2 cellular contexts compared by ENCODE assay signal in the genomic region with DNA sequence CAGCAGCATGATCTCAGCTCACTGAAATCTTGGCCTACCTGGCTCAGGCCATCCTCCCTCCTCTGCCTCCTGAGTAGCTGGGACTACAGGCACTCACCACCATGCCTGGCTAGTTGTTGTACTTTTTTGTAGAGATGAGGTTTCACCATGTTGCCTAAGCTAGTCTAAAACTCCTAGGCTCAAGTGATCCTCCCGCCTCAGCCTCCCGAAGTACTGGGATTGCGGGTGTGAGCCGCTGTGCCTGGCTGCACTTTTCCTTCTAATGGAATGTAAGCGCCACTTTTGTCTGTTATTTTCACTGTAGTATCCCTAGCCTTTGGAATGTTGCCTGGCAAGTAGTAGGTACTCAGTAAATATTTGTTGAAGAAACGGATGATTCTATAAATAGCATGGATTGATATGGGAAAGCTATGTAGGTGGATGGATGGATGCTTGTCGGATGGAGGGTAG.
TF ChIP-seq lines count a peak whose summit lies in the region.

No MANE protein-coding gene starts in this region.

TF ChIP-seq in endothelial cell of umbilical vein, 7 proteins besides CTCF, POLR2A, EP300 and RAD21:
- TF ChIP-seq GATA2 (IDR thresholded peaks at IDR 0.05; ENCODE audit: insufficient read depth, insufficient read length, low read depth, low read length) (no peak), EZH2 (IDR thresholded peaks at IDR 0.05; ENCODE audit: borderline replicate concordance, low read depth, low read length, severe bottlenecking) (no peak), JUN (IDR thresholded peaks at IDR 0.05; ENCODE audit: borderline replicate concordance, insufficient read depth, insufficient read length, low read depth) (no peak), FOS (IDR thresholded peaks at IDR 0.05; ENCODE audit: borderline replicate concordance, insufficient read depth, low read length) (no peak), MYC (IDR thresholded peaks at IDR 0.05; ENCODE audit: low read depth, low read length) (no peak), POLR2AphosphoS5 (IDR thresholded peaks at IDR 0.05; ENCODE audit: insufficient read depth, low read depth, low read length) (no peak)
- TF ChIP-seq, protein P1, sequence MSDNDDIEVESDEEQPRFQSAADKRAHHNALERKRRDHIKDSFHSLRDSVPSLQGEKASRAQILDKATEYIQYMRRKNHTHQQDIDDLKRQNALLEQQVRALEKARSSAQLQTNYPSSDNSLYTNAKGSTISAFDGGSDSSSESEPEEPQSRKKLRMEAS (IDR thresholded peaks at IDR 0.05; ENCODE audit: insufficient read depth, insufficient read length) = no peak

TF ChIP-seq in SK-N-SH, 30 proteins besides CTCF, POLR2A, EP300 and RAD21:
- no peak for TF ChIP-seq FOSL2 (IDR thresholded peaks at IDR 0.05; ENCODE audit: borderline replicate concordance, low read depth)
- TF ChIP-seq, protein P2, sequence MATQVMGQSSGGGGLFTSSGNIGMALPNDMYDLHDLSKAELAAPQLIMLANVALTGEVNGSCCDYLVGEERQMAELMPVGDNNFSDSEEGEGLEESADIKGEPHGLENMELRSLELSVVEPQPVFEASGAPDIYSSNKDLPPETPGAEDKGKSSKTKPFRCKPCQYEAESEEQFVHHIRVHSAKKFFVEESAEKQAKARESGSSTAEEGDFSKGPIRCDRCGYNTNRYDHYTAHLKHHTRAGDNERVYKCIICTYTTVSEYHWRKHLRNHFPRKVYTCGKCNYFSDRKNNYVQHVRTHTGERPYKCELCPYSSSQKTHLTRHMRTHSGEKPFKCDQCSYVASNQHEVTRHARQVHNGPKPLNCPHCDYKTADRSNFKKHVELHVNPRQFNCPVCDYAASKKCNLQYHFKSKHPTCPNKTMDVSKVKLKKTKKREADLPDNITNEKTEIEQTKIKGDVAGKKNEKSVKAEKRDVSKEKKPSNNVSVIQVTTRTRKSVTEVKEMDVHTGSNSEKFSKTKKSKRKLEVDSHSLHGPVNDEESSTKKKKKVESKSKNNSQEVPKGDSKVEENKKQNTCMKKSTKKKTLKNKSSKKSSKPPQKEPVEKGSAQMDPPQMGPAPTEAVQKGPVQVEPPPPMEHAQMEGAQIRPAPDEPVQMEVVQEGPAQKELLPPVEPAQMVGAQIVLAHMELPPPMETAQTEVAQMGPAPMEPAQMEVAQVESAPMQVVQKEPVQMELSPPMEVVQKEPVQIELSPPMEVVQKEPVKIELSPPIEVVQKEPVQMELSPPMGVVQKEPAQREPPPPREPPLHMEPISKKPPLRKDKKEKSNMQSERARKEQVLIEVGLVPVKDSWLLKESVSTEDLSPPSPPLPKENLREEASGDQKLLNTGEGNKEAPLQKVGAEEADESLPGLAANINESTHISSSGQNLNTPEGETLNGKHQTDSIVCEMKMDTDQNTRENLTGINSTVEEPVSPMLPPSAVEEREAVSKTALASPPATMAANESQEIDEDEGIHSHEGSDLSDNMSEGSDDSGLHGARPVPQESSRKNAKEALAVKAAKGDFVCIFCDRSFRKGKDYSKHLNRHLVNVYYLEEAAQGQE (IDR thresholded peaks at IDR 0.05; ENCODE audit: low read depth, low read length) = no peak
- TF ChIP-seq SIN3A (IDR thresholded peaks at IDR 0.05; ENCODE audit: borderline replicate concordance, low read depth, low read length) = no peak
- TF ChIP-seq GATA2 (CRISPR knock-in tag; IDR thresholded peaks at IDR 0.05) = no peak
- no peak for TF ChIP-seq EZH2phosphoT487 (IDR thresholded peaks at IDR 0.05; ENCODE audit: borderline replicate concordance, low read depth)
- TF ChIP-seq FOXM1 (IDR thresholded peaks at IDR 0.05; ENCODE audit: low read depth) = no peak
